8 cellular contexts compared by ENCODE assay signal in the genomic region with DNA sequence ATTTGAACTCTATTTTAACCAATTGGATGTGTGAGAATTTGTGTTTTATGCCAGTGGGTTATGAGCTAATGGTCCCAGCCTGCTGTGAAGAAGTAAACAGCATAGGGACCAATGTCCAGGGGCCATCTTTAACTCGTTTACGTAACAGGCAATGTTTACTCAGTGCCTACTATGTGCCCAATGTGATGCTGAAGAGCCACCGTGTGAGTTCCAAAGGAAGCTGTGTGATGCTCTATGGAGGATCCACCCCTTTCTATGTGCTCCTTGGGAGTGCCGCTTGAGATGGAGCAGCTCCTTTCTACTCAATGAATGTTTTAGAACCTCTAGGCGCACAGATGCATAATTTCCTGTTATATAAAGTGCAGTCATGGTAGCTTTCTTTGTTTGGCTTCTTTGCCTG. TPM values are rescaled to one million over a fixed set of nuclear protein-coding genes. Genes with fewer than 3 reads are reported as not detected.
"Had no signal": no experiment of that assay in that cellular context is flagged by ENCODE, and none has a peak within 500 bp of the region (broad histone marks: within the 10 kb centered on the region; RNA-seq: fewer than 3 reads in every experiment).

No MANE protein-coding gene starts in this region.

- DNase-seq: GOT3, H9, HCEC 1CT, KBM-7 had no signal

- FAIRE-seq: H54, HepG2 had no signal

- H3K27ac ChIP-seq: HL-60 had no signal

- ATAC-seq: HepG2 had no signal

RNA-seq across cellular contexts. Expression of a gene that starts 21.3 kb away (rescaled TPM):
- total RNA-seq: HepG2 had no signal
- polyA plus RNA-seq: HepG2, IgD-negative memory B cell had no signal
